In the genomic region with DNA sequence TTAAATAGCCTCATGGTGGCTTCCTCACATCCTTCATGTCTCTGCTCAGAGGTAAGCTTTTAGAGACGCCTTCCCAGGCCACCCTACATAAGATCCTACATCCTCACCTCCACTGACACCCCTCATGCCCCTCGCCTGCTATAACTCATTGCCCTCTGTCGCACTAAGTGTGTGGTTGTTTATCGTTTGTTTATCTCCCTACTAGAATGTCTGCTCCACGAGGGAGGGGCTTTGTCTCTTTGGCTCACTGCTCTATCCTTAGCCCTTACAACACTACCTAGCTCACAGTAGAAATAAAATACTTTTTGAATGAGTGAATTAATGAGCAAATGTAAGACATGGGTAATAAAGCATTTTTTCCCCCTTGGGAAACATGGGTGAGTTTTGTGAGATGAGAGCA, we compare ENCODE assay signal across 42 cellular contexts. TPM values are rescaled to one million over a fixed set of nuclear protein-coding genes. Genes with fewer than 3 reads are reported as not detected.
"Had no signal": no experiment of that assay in that cellular context is flagged by ENCODE, and none has a peak within 500 bp of the region (broad histone marks: within the 10 kb centered on the region; RNA-seq: fewer than 3 reads in every experiment).

No MANE protein-coding gene starts in this region.

- H3K36me3 Mint-ChIP-seq: activated CD4-positive, alpha-beta memory T cell treated with anti-CD3 and anti-CD28 coated beads for 36 hours; activated CD8-positive, alpha-beta memory T cell treated with anti-CD3 and anti-CD28 coated beads, Interleukin-2, amount 10 ng/mL, durations not matched to agents 7 days and 5 days; activated naive CD4-positive, alpha-beta T cell treated with anti-CD3 and anti-CD28 coated beads, Interleukin-2, amount 50 U/mL, for 24 hours; activated naive CD8-positive, alpha-beta T cell treated with anti-CD3 and anti-CD28 coated beads for 36 hours had no signal

- H3K4me1 ChIP-seq: adrenal gland, esophagus squamous epithelium, gastroesophageal sphincter, heart right ventricle had no signal

- H3K27ac Mint-ChIP-seq: activated B cell treated with CpG ODN at 0.5 μM for 24 hours; activated CD4-positive, alpha-beta memory T cell treated with anti-CD3 and anti-CD28 coated beads for 36 hours; activated CD8-positive, alpha-beta memory T cell treated with anti-CD3 and anti-CD28 coated beads, Interleukin-2, amount 10 ng/mL, durations not matched to agents 7 days and 5 days; activated CD8-positive, alpha-beta T cell treated with anti-CD3 and anti-CD28 coated beads, Interleukin-2, amount 10 ng/mL, durations not matched to agents 7 days and 5 days; activated naive CD4-positive, alpha-beta T cell treated with anti-CD3 and anti-CD28 coated beads, Interleukin-2, amount 50 U/mL, for 24 hours; activated naive CD8-positive, alpha-beta T cell treated with anti-CD3 and anti-CD28 coated beads for 36 hours; activated naive CD8-positive, alpha-beta T cell treated with anti-CD3 and anti-CD28 coated beads, Interleukin-2, amount 50 U/mL, for 24 hours; activated T-cell treated with anti-CD3 and anti-CD28 coated beads, Interleukin-2, amount 50 U/mL, for 24 hours; activated T-cell treated with anti-CD3 and anti-CD28 coated beads, Interleukin-2, amount 50 U/mL, for 72 hours; T-helper 17 cell; T-helper 2 cell treated with Interferon-gamma antibody and Interleukin-4, amounts not matched to agents 5 μg/mL and 100 μg/mL, for 36 hours had no signal

- H3K36me3 ChIP-seq: adrenal gland, esophagus squamous epithelium, gastroesophageal sphincter, heart right ventricle, WERI-Rb-1 had no signal

- H3K9me3 Mint-ChIP-seq: activated B cell treated with CpG ODN at 0.5 μM for 24 hours; activated CD4-positive, alpha-beta memory T cell treated with anti-CD3 and anti-CD28 coated beads for 36 hours; activated naive CD4-positive, alpha-beta T cell treated with anti-CD3 and anti-CD28 coated beads, Interleukin-2, amount 50 U/mL, for 24 hours; activated naive CD8-positive, alpha-beta T cell treated with anti-CD3 and anti-CD28 coated beads for 36 hours; activated T-cell treated with anti-CD3 and anti-CD28 coated beads, Interleukin-2, amount 50 U/mL, for 24 hours; T-helper 2 cell treated with Interferon-gamma antibody and Interleukin-4, amounts not matched to agents 5 μg/mL and 100 μg/mL, for 36 hours had no signal

- H3K4me1 Mint-ChIP-seq: activated B cell treated with CpG ODN at 0.5 μM for 24 hours; activated naive CD4-positive, alpha-beta T cell treated with anti-CD3 and anti-CD28 coated beads, Interleukin-2, amount 50 U/mL, for 24 hours; activated naive CD8-positive, alpha-beta T cell treated with anti-CD3 and anti-CD28 coated beads for 36 hours; activated naive CD8-positive, alpha-beta T cell treated with anti-CD3 and anti-CD28 coated beads, Interleukin-2, amount 50 U/mL, for 24 hours; T-helper 17 cell had no signal

- FAIRE-seq: colon, endometrium, endothelial cell of umbilical vein had no signal

- H3K27me3 ChIP-seq: adrenal gland, body of pancreas, esophagus squamous epithelium, gastroesophageal sphincter, heart right ventricle had no signal

- H3K27ac ChIP-seq: adrenal gland, epithelial cell of prostate, esophagus squamous epithelium, gastroesophageal sphincter, heart right ventricle, WERI-Rb-1 had no signal

- DNase-seq: activated B cell treated with CpG ODN at 0.5 μM for 24 hours; activated CD4-positive, alpha-beta memory T cell treated with anti-CD3 and anti-CD28 coated beads for 36 hours; activated CD4-positive, alpha-beta T cell treated with anti-CD3 and anti-CD28 coated beads for 48 hours; activated CD4-positive, alpha-beta T cell treated with anti-CD3 and anti-CD28 coated beads, Interleukin-2, amount 50 U/mL, for 1 hour; activated CD8-positive, alpha-beta memory T cell treated with anti-CD3 and anti-CD28 coated beads, Interleukin-2, amount 10 ng/mL, durations not matched to agents 7 days and 5 days; activated CD8-positive, alpha-beta memory T cell treated with anti-CD3 and anti-CD28 coated beads, Interleukin-2, amount 50 U/mL, for 4 hours; activated CD8-positive, alpha-beta T cell treated with anti-CD3 and anti-CD28 coated beads, Interleukin-2, amount 10 ng/mL, durations not matched to agents 7 days and 5 days; activated gamma-delta T cell; activated naive CD4-positive, alpha-beta T cell; activated naive CD8-positive, alpha-beta T cell treated with anti-CD3 and anti-CD28 coated beads for 36 hours; activated naive CD8-positive, alpha-beta T cell treated with anti-CD3 and anti-CD28 coated beads, Interleukin-2, amount 50 U/mL, for 24 hours; activated T-cell treated with anti-CD3 and anti-CD28 coated beads, Interleukin-2, amount 50 U/mL, for 24 hours; activated T-cell treated with anti-CD3 and anti-CD28 coated beads, Interleukin-2, amount 50 U/mL, for 72 hours; adrenal gland; amygdala; aorta; body of pancreas; caudate nucleus; cortex of kidney; dermis blood vessel endothelial cell; effector CD4-positive, alpha-beta T cell; esophagus squamous epithelium; foreskin melanocyte; heart right ventricle; T-helper 1 cell; T-helper 17 cell; T1000; WERI-Rb-1 had no signal

- H3K9me3 ChIP-seq: adrenal gland, body of pancreas, esophagus squamous epithelium, gastroesophageal sphincter had no signal

- H3K27me3 Mint-ChIP-seq: activated CD4-positive, alpha-beta memory T cell treated with anti-CD3 and anti-CD28 coated beads for 36 hours; activated naive CD4-positive, alpha-beta T cell treated with anti-CD3 and anti-CD28 coated beads, Interleukin-2, amount 50 U/mL, for 24 hours had no signal

- H3K4me3 Mint-ChIP-seq: activated B cell treated with CpG ODN at 0.5 μM for 24 hours; activated CD4-positive, alpha-beta memory T cell treated with anti-CD3 and anti-CD28 coated beads for 36 hours; activated CD8-positive, alpha-beta memory T cell treated with anti-CD3 and anti-CD28 coated beads, Interleukin-2, amount 10 ng/mL, durations not matched to agents 7 days and 5 days; activated CD8-positive, alpha-beta T cell treated with anti-CD3 and anti-CD28 coated beads, Interleukin-2, amount 10 ng/mL, durations not matched to agents 7 days and 5 days; activated naive CD4-positive, alpha-beta T cell treated with anti-CD3 and anti-CD28 coated beads, Interleukin-2, amount 50 U/mL, for 24 hours; activated naive CD8-positive, alpha-beta T cell treated with anti-CD3 and anti-CD28 coated beads for 36 hours; activated naive CD8-positive, alpha-beta T cell treated with anti-CD3 and anti-CD28 coated beads, Interleukin-2, amount 50 U/mL, for 24 hours; activated T-cell treated with anti-CD3 and anti-CD28 coated beads, Interleukin-2, amount 50 U/mL, for 24 hours; activated T-cell treated with anti-CD3 and anti-CD28 coated beads, Interleukin-2, amount 50 U/mL, for 72 hours; T-helper 17 cell; T-helper 2 cell treated with Interferon-gamma antibody and Interleukin-4, amounts not matched to agents 5 μg/mL and 100 μg/mL, for 36 hours had no signal

- H3K4me3 ChIP-seq: adrenal gland, body of pancreas, esophagus squamous epithelium, gastroesophageal sphincter, heart right ventricle had no signal

- ATAC-seq: activated CD4-positive, CD25-positive, alpha-beta regulatory T cell treated with anti-CD3 and anti-CD28 coated beads, Interleukin-2, amount 50 U/mL, for 24 hours; activated CD8-positive, alpha-beta memory T cell treated with anti-CD3 and anti-CD28 coated beads, Interleukin-2, amount 10 ng/mL, durations not matched to agents 7 days and 5 days; activated CD8-positive, alpha-beta T cell treated with anti-CD3 and anti-CD28 coated beads, Interleukin-2, amount 10 ng/mL, durations not matched to agents 7 days and 5 days; activated naive CD8-positive, alpha-beta T cell treated with anti-CD3 and anti-CD28 coated beads, Interleukin-2, amount 50 U/mL, for 24 hours; activated T-cell treated with anti-CD3 and anti-CD28 coated beads, Interleukin-2, amount 50 U/mL, for 72 hours; body of pancreas; gastroesophageal sphincter; heart right ventricle; T-helper 17 cell had no signal

RNA-seq across cellular contexts. Expression of gene CBLIF, which starts 1.3 kb away (rescaled TPM):
- total RNA-seq: activated B cell treated with CpG ODN at 0.5 μM for 24 hours; activated CD4-positive, alpha-beta memory T cell treated with anti-CD3 and anti-CD28 coated beads for 36 hours; activated CD8-positive, alpha-beta memory T cell treated with anti-CD3 and anti-CD28 coated beads for 36 hours; activated CD8-positive, alpha-beta memory T cell treated with anti-CD3 and anti-CD28 coated beads, Interleukin-2, amount 10 ng/mL, durations not matched to agents 7 days and 5 days; activated CD8-positive, alpha-beta T cell treated with anti-CD3 and anti-CD28 coated beads, Interleukin-2, amount 10 ng/mL, durations not matched to agents 7 days and 5 days; activated naive CD8-positive, alpha-beta T cell treated with anti-CD3 and anti-CD28 coated beads for 36 hours; activated T-cell treated with anti-CD3 and anti-CD28 coated beads, Interleukin-2, amount 50 U/mL, for 72 hours; adrenal gland; aorta; body of pancreas; chondrocyte; dermis blood vessel endothelial cell; endothelial cell of umbilical vein; esophagus squamous epithelium; fibroblast of lung; fibroblast of villous mesenchyme; gastroesophageal sphincter; glomerular endothelial cell; heart right ventricle; T-helper 17 cell had no signal
- polyA plus RNA-seq: adrenal gland, endothelial cell of umbilical vein, fibroblast of lung, heart right ventricle had no signal

RNA-seq across cellular contexts. Expression of gene TCN1, which starts 19.7 kb away (rescaled TPM):
- total RNA-seq: activated B cell treated with CpG ODN at 0.5 μM for 24 hours; activated CD4-positive, alpha-beta memory T cell treated with anti-CD3 and anti-CD28 coated beads for 36 hours; activated CD8-positive, alpha-beta memory T cell treated with anti-CD3 and anti-CD28 coated beads for 36 hours; activated CD8-positive, alpha-beta memory T cell treated with anti-CD3 and anti-CD28 coated beads, Interleukin-2, amount 10 ng/mL, durations not matched to agents 7 days and 5 days; activated CD8-positive, alpha-beta T cell treated with anti-CD3 and anti-CD28 coated beads, Interleukin-2, amount 10 ng/mL, durations not matched to agents 7 days and 5 days; activated naive CD8-positive, alpha-beta T cell treated with anti-CD3 and anti-CD28 coated beads for 36 hours; activated T-cell treated with anti-CD3 and anti-CD28 coated beads, Interleukin-2, amount 50 U/mL, for 72 hours; aorta; chondrocyte; endothelial cell of umbilical vein; fibroblast of lung; fibroblast of villous mesenchyme; glomerular endothelial cell had no signal
- polyA plus RNA-seq: adrenal gland, aorta, endothelial cell of umbilical vein, fibroblast of lung had no signal

RNA-seq across cellular contexts. Expression of gene OOSP3, which starts 32.0 kb away (rescaled TPM):
- total RNA-seq: activated CD4-positive, alpha-beta memory T cell treated with anti-CD3 and anti-CD28 coated beads for 36 hours; activated CD8-positive, alpha-beta memory T cell treated with anti-CD3 and anti-CD28 coated beads for 36 hours; activated CD8-positive, alpha-beta memory T cell treated with anti-CD3 and anti-CD28 coated beads, Interleukin-2, amount 10 ng/mL, durations not matched to agents 7 days and 5 days; activated naive CD8-positive, alpha-beta T cell treated with anti-CD3 and anti-CD28 coated beads for 36 hours; activated T-cell treated with anti-CD3 and anti-CD28 coated beads, Interleukin-2, amount 50 U/mL, for 72 hours; adrenal gland; aorta; body of pancreas; chondrocyte; dermis blood vessel endothelial cell; endothelial cell of umbilical vein; esophagus squamous epithelium; fibroblast of lung; fibroblast of villous mesenchyme; gastroesophageal sphincter; glomerular endothelial cell; heart right ventricle; T-helper 17 cell had no signal
- polyA plus RNA-seq: adrenal gland, aorta, endothelial cell of umbilical vein, esophagus, fibroblast of lung, heart right ventricle had no signal
